ENCODE assay signal across 1 cellular context in genomic region chr16:80992676-80993292, GRCh38.
TF ChIP-seq lines count a peak whose summit lies in the region.

No MANE protein-coding gene starts in this region.

TF ChIP-seq in HepG2, 621 proteins besides CTCF, POLR2A, EP300 and RAD21:
- TF ChIP-seq MIER2 (CRISPR knock-in tag; IDR thresholded peaks at IDR 0.05) (no peak), ZNF766 (CRISPR knock-in tag; IDR thresholded peaks at IDR 0.05; ENCODE audit: borderline replicate concordance) (no peak), HOXD1 (CRISPR knock-in tag; IDR thresholded peaks at IDR 0.05) (no peak), PAXIP1 (CRISPR knock-in tag; conservative IDR thresholded peaks at IDR 0.05) (0 out of 2 replicates have a peak, but pooled peaks have one; percentile 10), ZNF121 (CRISPR knock-in tag; IDR thresholded peaks at IDR 0.05) (peak; percentile 70), TEF (CRISPR knock-in tag; IDR thresholded peaks at IDR 0.05) (0 out of 2 replicates have a peak, but pooled peaks have one; percentile 50), GTF3A (CRISPR knock-in tag; conservative IDR thresholded peaks at IDR 0.05) (no peak), HNRNPK (IDR thresholded peaks at IDR 0.05; ENCODE audit: low read depth, low read length, poor library complexity, severe bottlenecking) (no peak), DNMT3B (CRISPR knock-in tag; conservative IDR thresholded peaks at IDR 0.05) (no peak), ZBTB26 (CRISPR knock-in tag; IDR thresholded peaks at IDR 0.05; ENCODE audit: borderline replicate concordance) (no peak)
TF ChIP-seq in HepG2: peak in this region for 3.
